ENCODE assay signal across 9 cellular contexts in the genomic region with DNA sequence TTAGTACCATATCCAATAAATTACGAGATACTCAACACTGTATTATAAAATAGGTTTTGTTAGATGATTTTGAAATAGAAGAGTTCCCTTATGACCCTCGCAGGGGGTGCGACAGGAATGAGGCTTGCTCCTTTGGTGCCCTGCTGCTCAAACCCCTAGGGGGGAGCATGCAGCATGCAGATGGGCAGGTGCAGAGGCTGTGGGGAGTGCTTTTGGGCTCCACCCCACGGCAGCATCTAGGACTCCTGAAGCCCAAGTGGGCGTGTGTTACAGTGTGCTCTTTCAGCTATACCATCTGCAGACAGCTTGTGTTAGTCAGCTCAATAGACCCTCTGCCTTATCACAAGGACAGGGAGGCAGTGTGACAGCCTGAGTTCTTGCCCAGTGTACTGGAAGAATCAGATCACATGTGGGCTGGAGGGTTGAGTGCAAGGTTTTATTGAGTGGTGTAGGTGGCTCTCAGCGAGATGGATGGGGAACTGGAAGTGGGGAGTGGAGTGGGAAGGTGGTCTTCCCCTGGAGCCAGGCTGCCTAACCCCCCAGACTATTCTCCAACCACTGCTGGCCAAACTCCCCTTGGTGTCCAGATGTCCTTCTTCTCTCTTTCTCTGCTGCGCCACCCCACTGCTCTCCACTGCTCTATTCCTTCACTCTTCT. TPM values are rescaled to one million over a fixed set of nuclear protein-coding genes. Genes with fewer than 3 reads are reported as not detected.
A peak's percentile ranks its signal among the peaks of the same experiment; 100 is the strongest.
DNase-seq lines count a peak whose midpoint lies in the region; ATAC-seq, FAIRE-seq and TF ChIP-seq lines count a peak whose summit lies in the region.
"Had no signal": no experiment of that assay in that cellular context is flagged by ENCODE, and none has a peak within 500 bp of the region (broad histone marks: within the 10 kb centered on the region; RNA-seq: fewer than 3 reads in every experiment).

No MANE protein-coding gene starts in this region.

- FAIRE-seq in small intestine (lab: Jason Lieb, UNC), result no peak

- H3K4me3 ChIP-seq in HAP-1, result no peak overlapping the region
- H3K4me3 ChIP-seq in small intestine (ENCODE audit: low read depth in 1 of 2, low read length in 2 of 2), result no peak overlapping the region
- no peak overlapping the region for H3K4me3 ChIP-seq in tibial nerve

- no peaks in the 10 kb centered on the region for H3K27me3 ChIP-seq in HAP-1 (ENCODE audit: low read depth)
- H3K27me3 ChIP-seq in small intestine (ENCODE audit: control insufficient read depth in 2 of 2, insufficient read depth in 2 of 2, low read length in 2 of 2), result no peaks in the 10 kb centered on the region
- no peaks in the 10 kb centered on the region for H3K27me3 ChIP-seq in tibial nerve

- no peak overlapping the region for H3K27ac ChIP-seq in small intestine (ENCODE audit: low read depth in 1 of 2, low read length in 1 of 2)
- H3K27ac ChIP-seq in tibial nerve, result no peak overlapping the region

- in situ Hi-C loops in HAP-1 (cut with MboI; ENCODE audit: low sequenced_read_pairs), result no loop called here

- H3K36me3 ChIP-seq in HAP-1 (replicated peaks), result no peaks in the 10 kb centered on the region
- no peaks in the 10 kb centered on the region for H3K36me3 ChIP-seq in small intestine (ENCODE audit: control insufficient read depth in 2 of 2, insufficient read depth in 2 of 2, low read length in 2 of 2)
- no peaks in the 10 kb centered on the region for H3K36me3 ChIP-seq in tibial nerve

- TF ChIP-seq POLR2A in tibial nerve (IDR thresholded peaks at IDR 0.05), result no peak

- DNase-seq in NCI-H526 (lab: John Stamatoyannopoulos, UW), result peak; percentile 5 to 29
- no peak for DNase-seq in NCI-H526 treated with DMSO at 0.1 percent for 48 hours (lab: John Stamatoyannopoulos, UW)
- DNase-seq in HAP-1 (ENCODE audit: low spot score in 2 of 2), result peak; percentile 5 to 58
- peak; percentile 23 for DNase-seq in SW480 (ENCODE audit: low spot score)
- peak; percentile 28 for DNase-seq in small intestine
- DNase-seq in cerebellar cortex (ENCODE audit: low spot score), result no peak
- no peak for DNase-seq in tibial nerve (ENCODE audit: low spot score in 2 of 2)

- ATAC-seq in HG03095 (IDR thresholded peaks at IDR 0.05; ENCODE audit: unreplicated experiment), result no peak

- H3K4me1 ChIP-seq in HAP-1 (no peaks in the 10 kb centered on the region), small intestine (ENCODE audit: control insufficient read depth in 2 of 2, insufficient read depth in 1 of 2, low read depth in 1 of 2, low read length in 1 of 2) (no peaks in the 10 kb centered on the region), tibial nerve (no peaks in the 10 kb centered on the region)

- no peak for TF ChIP-seq EP300 in tibial nerve (IDR thresholded peaks at IDR 0.05)

- H3K9me3 ChIP-seq in HAP-1, result no peaks in the 10 kb centered on the region
- H3K9me3 ChIP-seq in small intestine (ENCODE audit: control insufficient read depth, low read depth), result no peaks in the 10 kb centered on the region
- peaks cover 0 to 3% (median 0%) of the 10 kb centered on the region in 4 donors for H3K9me3 ChIP-seq in tibial nerve

- WGBS in small intestine, 3 donors, result 29 to 50% (median 42%) methylated on average over 7 of the region's 7 CpGs
- 59 to 69% methylated on average over 7 of the region's 7 CpGs for WGBS in tibial nerve, 2 donors

- TF ChIP-seq CTCF in tibial nerve (IDR thresholded peaks at IDR 0.05), result no peak

RNA-seq across cellular contexts. Expression of gene MRC1, which starts 3.1 kb away (rescaled TPM):
- 10 to 100 TPM in 1 of 3 donors, 1 to 10 TPM in 2; 1.8 to 23.3 (median 4.1) TPM for polyA plus RNA-seq in small intestine
- 10 to 100 TPM; 34.3 to 52.2 (median 44.8) TPM for total RNA-seq in tibial nerve
- polyA plus RNA-seq: BJ had no signal

RNA-seq across cellular contexts. Expression of gene TMEM236, which starts 54.0 kb away (rescaled TPM):
- 10 to 100 TPM in 1 of 3 donors, 1 to 10 TPM in 2; 5.9 to 16.8 (median 8.1) TPM for polyA plus RNA-seq in small intestine
- 1 to 10 TPM; 1.2 to 1.8 (median 1.5) TPM for total RNA-seq in tibial nerve

Comparison
In these comparisons a context has a peak if more than half of its experiments do, and no peak if none do; other contexts are left out.
1. DNase-seq: peak in NCI-H526 (2 of 2), HAP-1 (2 of 2), SW480 (single experiment) and small intestine (single experiment); none in NCI-H526 treated with DMSO at 0.1 percent for 48 hours (single experiment), cerebellar cortex (single experiment) and tibial nerve (0 of 2).